ENCODE assay signal across 1 cellular context in genomic region chr9:123470121-123470851, GRCh38.
TF ChIP-seq lines count a peak whose summit lies in the region.

No MANE protein-coding gene starts in this region.

TF ChIP-seq in HepG2, 621 proteins besides CTCF, POLR2A, EP300 and RAD21 (continued from another document and continues in another):
- TF ChIP-seq, protein P1, sequence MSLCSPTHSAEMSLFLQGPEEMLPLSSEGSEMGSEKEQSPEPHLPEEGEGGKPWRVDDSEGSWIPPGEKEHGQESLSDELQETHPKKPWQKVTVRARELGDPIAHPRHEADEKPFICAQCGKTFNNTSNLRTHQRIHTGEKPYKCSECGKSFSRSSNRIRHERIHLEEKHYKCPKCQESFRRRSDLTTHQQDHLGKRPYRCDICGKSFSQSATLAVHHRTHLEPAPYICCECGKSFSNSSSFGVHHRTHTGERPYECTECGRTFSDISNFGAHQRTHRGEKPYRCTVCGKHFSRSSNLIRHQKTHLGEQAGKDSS (CRISPR knock-in tag; IDR thresholded peaks at IDR 0.05; ENCODE audit: borderline replicate concordance, low read depth), result peak; percentile 83; the same call in 1 of the 2 replicates
- TF ChIP-seq ZGPAT (CRISPR knock-in tag; IDR thresholded peaks at IDR 0.05) (peak; percentile 90; the same call in 1 of the 2 replicates), ZNF652 (CRISPR knock-in tag; IDR thresholded peaks at IDR 0.05; ENCODE audit: borderline replicate concordance, low read depth) (no peak), ARNTL (CRISPR knock-in tag; IDR thresholded peaks at IDR 0.05) (peak; percentile 94), SNRNP70 (IDR thresholded peaks at IDR 0.05; ENCODE audit: low read depth, low read length) (no peak), AKNA (CRISPR knock-in tag; IDR thresholded peaks at IDR 0.05; ENCODE audit: borderline replicate concordance) (no peak), ZNF296 (CRISPR knock-in tag; conservative IDR thresholded peaks at IDR 0.05) (no peak), NFKBIZ (CRISPR knock-in tag; IDR thresholded peaks at IDR 0.05) (peak; percentile 71; the same call in 1 of the 2 replicates), ZNF761 (CRISPR knock-in tag; conservative IDR thresholded peaks at IDR 0.05) (peak; percentile 75; the same call in 1 of the 2 replicates), HIVEP1 (CRISPR knock-in tag; IDR thresholded peaks at IDR 0.05) (peak; percentile 89), HOXA3 (CRISPR knock-in tag; IDR thresholded peaks at IDR 0.05) (peak; percentile 85), ZBTB20 (CRISPR knock-in tag; IDR thresholded peaks at IDR 0.05; ENCODE audit: borderline replicate concordance, low read depth) (0 out of 2 replicates have a peak, but pooled peaks have one; percentile 20), RERE (CRISPR knock-in tag; IDR thresholded peaks at IDR 0.05; ENCODE audit: low read depth) (peak; percentile 58; the same call in 1 of the 2 replicates), U2AF1 (optimal IDR thresholded peaks at IDR 0.05; ENCODE audit: low read depth, low read length) (no peak), ZNF263 (CRISPR knock-in tag; IDR thresholded peaks at IDR 0.05) (0 out of 2 replicates have a peak, but pooled peaks have one; percentile 8), MYPOP (CRISPR knock-in tag; IDR thresholded peaks at IDR 0.05) (peak; percentile 59; the same call in 1 of the 2 replicates), SNAI1 (CRISPR knock-in tag; IDR thresholded peaks at IDR 0.05; ENCODE audit: borderline replicate concordance) (peak; percentile 74; the same call in 1 of the 2 replicates)
- TF ChIP-seq, protein P2, sequence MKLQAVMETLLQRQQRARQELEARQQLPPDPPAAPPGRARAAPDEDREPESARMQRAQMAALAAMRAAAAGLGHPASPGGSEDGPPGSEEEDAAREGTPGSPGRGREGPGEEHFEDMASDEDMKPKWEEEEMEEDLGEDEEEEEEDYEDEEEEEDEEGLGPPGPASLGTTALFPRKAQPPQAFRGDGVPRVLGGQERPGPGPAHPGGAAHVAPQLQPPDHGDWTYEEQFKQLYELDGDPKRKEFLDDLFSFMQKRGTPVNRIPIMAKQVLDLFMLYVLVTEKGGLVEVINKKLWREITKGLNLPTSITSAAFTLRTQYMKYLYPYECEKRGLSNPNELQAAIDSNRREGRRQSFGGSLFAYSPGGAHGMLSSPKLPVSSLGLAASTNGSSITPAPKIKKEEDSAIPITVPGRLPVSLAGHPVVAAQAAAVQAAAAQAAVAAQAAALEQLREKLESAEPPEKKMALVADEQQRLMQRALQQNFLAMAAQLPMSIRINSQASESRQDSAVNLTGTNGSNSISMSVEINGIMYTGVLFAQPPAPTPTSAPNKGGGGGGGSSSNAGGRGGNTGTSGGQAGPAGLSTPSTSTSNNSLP (IDR thresholded peaks at IDR 0.05; ENCODE audit: low read depth, low read length), result peak; percentile 47; the same call in 1 of the 2 replicates
- TF ChIP-seq, protein P3, sequence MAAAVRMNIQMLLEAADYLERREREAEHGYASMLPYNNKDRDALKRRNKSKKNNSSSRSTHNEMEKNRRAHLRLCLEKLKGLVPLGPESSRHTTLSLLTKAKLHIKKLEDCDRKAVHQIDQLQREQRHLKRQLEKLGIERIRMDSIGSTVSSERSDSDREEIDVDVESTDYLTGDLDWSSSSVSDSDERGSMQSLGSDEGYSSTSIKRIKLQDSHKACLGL (CRISPR knock-in tag; IDR thresholded peaks at IDR 0.05), result no peak
- TF ChIP-seq, protein P4, sequence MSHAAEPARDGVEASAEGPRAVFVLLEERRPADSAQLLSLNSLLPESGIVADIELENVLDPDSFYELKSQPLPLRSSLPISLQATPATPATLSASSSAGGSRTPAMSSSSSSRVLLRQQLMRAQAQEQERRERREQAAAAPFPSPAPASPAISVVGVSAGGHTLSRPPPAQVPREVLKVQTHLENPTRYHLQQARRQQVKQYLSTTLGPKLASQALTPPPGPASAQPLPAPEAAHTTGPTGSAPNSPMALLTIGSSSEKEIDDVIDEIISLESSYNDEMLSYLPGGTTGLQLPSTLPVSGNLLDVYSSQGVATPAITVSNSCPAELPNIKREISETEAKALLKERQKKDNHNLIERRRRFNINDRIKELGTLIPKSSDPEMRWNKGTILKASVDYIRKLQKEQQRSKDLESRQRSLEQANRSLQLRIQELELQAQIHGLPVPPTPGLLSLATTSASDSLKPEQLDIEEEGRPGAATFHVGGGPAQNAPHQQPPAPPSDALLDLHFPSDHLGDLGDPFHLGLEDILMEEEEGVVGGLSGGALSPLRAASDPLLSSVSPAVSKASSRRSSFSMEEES (CRISPR knock-in tag; IDR thresholded peaks at IDR 0.05), result peak; percentile 75
- TF ChIP-seq, protein P5, sequence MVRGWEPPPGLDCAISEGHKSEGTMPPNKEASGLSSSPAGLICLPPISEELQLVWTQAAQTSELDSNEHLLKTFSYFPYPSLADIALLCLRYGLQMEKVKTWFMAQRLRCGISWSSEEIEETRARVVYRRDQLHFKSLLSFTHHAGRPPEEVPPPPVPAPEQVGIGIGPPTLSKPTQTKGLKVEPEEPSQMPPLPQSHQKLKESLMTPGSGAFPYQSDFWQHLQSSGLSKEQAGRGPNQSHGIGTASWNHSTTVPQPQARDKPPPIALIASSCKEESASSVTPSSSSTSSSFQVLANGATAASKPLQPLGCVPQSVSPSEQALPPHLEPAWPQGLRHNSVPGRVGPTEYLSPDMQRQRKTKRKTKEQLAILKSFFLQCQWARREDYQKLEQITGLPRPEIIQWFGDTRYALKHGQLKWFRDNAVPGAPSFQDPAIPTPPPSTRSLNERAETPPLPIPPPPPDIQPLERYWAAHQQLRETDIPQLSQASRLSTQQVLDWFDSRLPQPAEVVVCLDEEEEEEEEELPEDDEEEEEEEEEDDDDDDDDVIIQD (CRISPR knock-in tag; IDR thresholded peaks at IDR 0.05; ENCODE audit: low read depth), result peak; percentile 71
- TF ChIP-seq, protein P6, sequence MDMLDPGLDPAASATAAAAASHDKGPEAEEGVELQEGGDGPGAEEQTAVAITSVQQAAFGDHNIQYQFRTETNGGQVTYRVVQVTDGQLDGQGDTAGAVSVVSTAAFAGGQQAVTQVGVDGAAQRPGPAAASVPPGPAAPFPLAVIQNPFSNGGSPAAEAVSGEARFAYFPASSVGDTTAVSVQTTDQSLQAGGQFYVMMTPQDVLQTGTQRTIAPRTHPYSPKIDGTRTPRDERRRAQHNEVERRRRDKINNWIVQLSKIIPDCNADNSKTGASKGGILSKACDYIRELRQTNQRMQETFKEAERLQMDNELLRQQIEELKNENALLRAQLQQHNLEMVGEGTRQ (IDR thresholded peaks at IDR 0.05; ENCODE audit: low read depth, low read length), result peak; percentile 75
- TF ChIP-seq, protein P6 (CRISPR knock-in tag; IDR thresholded peaks at IDR 0.05; ENCODE audit: borderline replicate concordance), result peak; percentile 89; the same call in 1 of the 2 replicates
- TF ChIP-seq, protein P7, sequence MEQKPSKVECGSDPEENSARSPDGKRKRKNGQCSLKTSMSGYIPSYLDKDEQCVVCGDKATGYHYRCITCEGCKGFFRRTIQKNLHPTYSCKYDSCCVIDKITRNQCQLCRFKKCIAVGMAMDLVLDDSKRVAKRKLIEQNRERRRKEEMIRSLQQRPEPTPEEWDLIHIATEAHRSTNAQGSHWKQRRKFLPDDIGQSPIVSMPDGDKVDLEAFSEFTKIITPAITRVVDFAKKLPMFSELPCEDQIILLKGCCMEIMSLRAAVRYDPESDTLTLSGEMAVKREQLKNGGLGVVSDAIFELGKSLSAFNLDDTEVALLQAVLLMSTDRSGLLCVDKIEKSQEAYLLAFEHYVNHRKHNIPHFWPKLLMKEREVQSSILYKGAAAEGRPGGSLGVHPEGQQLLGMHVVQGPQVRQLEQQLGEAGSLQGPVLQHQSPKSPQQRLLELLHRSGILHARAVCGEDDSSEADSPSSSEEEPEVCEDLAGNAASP (CRISPR knock-in tag; IDR thresholded peaks at IDR 0.05; ENCODE audit: borderline replicate concordance), result peak; percentile 75
- TF ChIP-seq, protein P8, sequence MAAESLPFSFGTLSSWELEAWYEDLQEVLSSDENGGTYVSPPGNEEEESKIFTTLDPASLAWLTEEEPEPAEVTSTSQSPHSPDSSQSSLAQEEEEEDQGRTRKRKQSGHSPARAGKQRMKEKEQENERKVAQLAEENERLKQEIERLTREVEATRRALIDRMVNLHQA (CRISPR knock-in tag; IDR thresholded peaks at IDR 0.05), result no peak
- TF ChIP-seq, protein P9, sequence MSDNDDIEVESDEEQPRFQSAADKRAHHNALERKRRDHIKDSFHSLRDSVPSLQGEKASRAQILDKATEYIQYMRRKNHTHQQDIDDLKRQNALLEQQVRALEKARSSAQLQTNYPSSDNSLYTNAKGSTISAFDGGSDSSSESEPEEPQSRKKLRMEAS (IDR thresholded peaks at IDR 0.05), result peak; percentile 99
